Comparison of ENCODE assay signal across 2 cellular contexts in genomic region chr9:38563911-38564310, GRCh38. TPM values are rescaled to one million over a fixed set of nuclear protein-coding genes. Genes with fewer than 3 reads are reported as not detected.
"Had no signal": no experiment of that assay in that cellular context is flagged by ENCODE, and none has a peak within 500 bp of the region (broad histone marks: within the 10 kb centered on the region; RNA-seq: fewer than 3 reads in every experiment).

No MANE protein-coding gene starts in this region.

RNA-seq across cellular contexts. Expression of gene ANKRD18A, which starts 56.5 kb away (rescaled TPM):
- total RNA-seq: osteoblast, smooth muscle cell had no signal
- polyA plus RNA-seq: smooth muscle cell had no signal
